In genomic region chr1:150366416-150367296, GRCh38 we compare ENCODE assay signal across 8 cellular contexts. TPM values are rescaled to one million over a fixed set of nuclear protein-coding genes. Genes with fewer than 3 reads are reported as not detected.
DNase-seq lines count a peak whose midpoint lies in the region; ATAC-seq, FAIRE-seq and TF ChIP-seq lines count a peak whose summit lies in the region.

No MANE protein-coding gene starts in this region.

- H3K27me3 Mint-ChIP-seq in CD4-positive, CD25-positive, alpha-beta regulatory T cell, result peaks cover 5% of the 10 kb centered on the region
- no peaks in the 10 kb centered on the region for H3K27me3 Mint-ChIP-seq in memory B cell

- H2AFZ ChIP-seq in K562 (ENCODE audit: low read depth, low read length), result no peak overlapping the region

- peak overlapping the region in 1 of 2 experiments; percentile 97; a peak in 3 of 4 replicates for H3K9ac ChIP-seq in K562 (ENCODE audit: insufficient read depth in 1 of 2, low read depth in 2 of 2, low read length in 2 of 2)

- peak; percentile 29 for FAIRE-seq in K562 (lab: Jason Lieb, UNC)

- 8% methylated on average over 12 of the region's 12 CpGs for WGBS in K562 (ENCODE audit: insufficient coverage, low coverage, missing lambda C conversion rate)
- WGBS in aorta, 2 donors, result 8 to 10% methylated on average over 12 of the region's 12 CpGs

- H3K27ac ChIP-seq in CD4-positive, CD25-positive, alpha-beta regulatory T cell (ENCODE audit: insufficient read depth, low read length, poor library complexity, severe bottlenecking), result peak overlapping the region; percentile 97
- H3K27ac ChIP-seq in K562 (ENCODE audit: extremely low read depth, low read depth, low read length) (peak overlapping the region; percentile 99), aorta (ENCODE audit: low read depth in 1 of 2, low read length in 2 of 2) (peak overlapping the region in 1 of 2 donors; percentile 23)

- peak in 1 of 3 donors; percentile 29 for DNase-seq in CD4-positive, CD25-positive, alpha-beta regulatory T cell
- DNase-seq in KBM-7 (peak; percentile 21), K562 (ENCODE audit: extremely low read depth in 1 of 4, low spot score in 3 of 4) (peak in 1 of 4 experiments; percentile 37), memory B cell (ENCODE audit: low spot score in 2 of 2) (no peak), aorta (no peak), GM19238 (ENCODE audit: insufficient read length, low spot score) (no peak), NCI-H510A treated with DMSO at 0.1 percent for 48 hours (lab: John Stamatoyannopoulos, UW) (no peak)

- peaks cover 10 to 67% (median 46%) of the 10 kb centered on the region in 4 donors for H3K4me1 Mint-ChIP-seq in CD4-positive, CD25-positive, alpha-beta regulatory T cell
- peaks cover 20% of the 10 kb centered on the region for H3K4me1 Mint-ChIP-seq in memory B cell

- no peaks in the 10 kb centered on the region for H3K9me3 ChIP-seq in CD4-positive, CD25-positive, alpha-beta regulatory T cell (ENCODE audit: control insufficient read depth in 2 of 2, low read length in 2 of 2)
- H3K9me3 ChIP-seq in K562 (replicated peaks; ENCODE audit: control insufficient read depth, insufficient read depth, low read depth, low read length) (no peaks in the 10 kb centered on the region), aorta (ENCODE audit: control insufficient read depth, low read length) (no peaks in the 10 kb centered on the region)

- CTCF ChIA-PET in K562 (lab: Yijun Ruan, JAX; ENCODE audit: low intra/inter-chr PET ratio), result no interaction called here

- POLR2A ChIA-PET in K562 (lab: Yijun Ruan, JAX), result interaction anchor here (4.0 kb wide), 1 partner anchor 16 kb away, joined by 18 read pairs; no protein-coding TSS in a partner anchor

- TF ChIP-seq POLR2A in K562 (conservative IDR thresholded peaks at IDR 0.05), result no peak

- BruUV-seq in K562 (replicated peaks; lab: Mats Ljungman, UMichigan), result no TSS peak

- H4K20me1 ChIP-seq in K562 (replicated peaks; ENCODE audit: control insufficient read depth, insufficient read depth, low read length), result no peaks in the 10 kb centered on the region

- peak overlapping the region; percentile 93 to 100 (median 99) for H3K4me3 Mint-ChIP-seq in CD4-positive, CD25-positive, alpha-beta regulatory T cell
- peak overlapping the region; percentile 96 for H3K4me3 Mint-ChIP-seq in memory B cell

- TF ChIP-seq EP300 in K562 (IDR thresholded peaks at IDR 0.05; ENCODE audit: low read length), result no peak

- peak overlapping the region; percentile 100 for H3K4me3 ChIP-seq in CD4-positive, CD25-positive, alpha-beta regulatory T cell (ENCODE audit: low read depth, low read length)
- H3K4me3 ChIP-seq in K562 (peak overlapping the region; percentile 69), aorta (ENCODE audit: low read length in 2 of 2) (peak overlapping the region; percentile 99 to 100)

- peak overlapping the region; percentile 100 for H3K27ac Mint-ChIP-seq in CD4-positive, CD25-positive, alpha-beta regulatory T cell
- peak overlapping the region; percentile 98 for H3K27ac Mint-ChIP-seq in memory B cell

- H3K9me3 Mint-ChIP-seq in CD4-positive, CD25-positive, alpha-beta regulatory T cell, result peaks cover 0 to 5% (median 0%) of the 10 kb centered on the region in 7 donors
- no peaks in the 10 kb centered on the region for H3K9me3 Mint-ChIP-seq in memory B cell

- intact Hi-C loops in K562 (cut with micrococcal nuclease), result loop anchor here (10.0 kb wide), 1 partner anchor 178 kb away; the partner anchor contains the start of gene ADAMTSL4
- intact Hi-C loops in aorta (cut with DNase I), result no loop called here

- no peaks in the 10 kb centered on the region for H3K9me1 ChIP-seq in K562 (ENCODE audit: control insufficient read depth, insufficient read depth, low read length)

- in situ Hi-C loops in KBM-7 (cut with MboI; ENCODE audit: low pct_unique_long_range_greater_than_20kb, low sequenced_read_pairs), result no loop called here
- in situ Hi-C loops in K562 (cut with MboI), result no loop called here

- peaks cover 72% of the 10 kb centered on the region for H3K79me2 ChIP-seq in K562 (ENCODE audit: control insufficient read depth, insufficient read depth, low read length)

- peaks cover 3% of the 10 kb centered on the region for H3K36me3 ChIP-seq in CD4-positive, CD25-positive, alpha-beta regulatory T cell (ENCODE audit: control insufficient read depth, insufficient read depth, low read length)
- H3K36me3 ChIP-seq in K562 (ENCODE audit: control insufficient read depth, insufficient read depth, low read length), result peaks cover 11% of the 10 kb centered on the region; the same call in 2 of the 3 replicates
- H3K36me3 ChIP-seq in aorta (ENCODE audit: control insufficient read depth in 1 of 2, insufficient read depth in 2 of 2, low read length in 1 of 2), result no peaks in the 10 kb centered on the region

- H3K36me3 Mint-ChIP-seq in CD4-positive, CD25-positive, alpha-beta regulatory T cell, result peaks cover 11% of the 10 kb centered on the region
- peaks cover 8% of the 10 kb centered on the region for H3K36me3 Mint-ChIP-seq in memory B cell

- no peak for TF ChIP-seq CTCF in K562 (IDR thresholded peaks at IDR 0.05 in 2 of 3, conservative IDR thresholded peaks at IDR 0.05 in 1 of 3; ENCODE audit: insufficient read depth in 2 of 3, low read depth in 1 of 3, low read length in 3 of 3)

- ATAC-seq in CD4-positive, CD25-positive, alpha-beta regulatory T cell (ENCODE audit: low read depth in 2 of 2), result no peak
- ATAC-seq in K562 (peak; percentile 11; the same call in 1 of the 3 replicates), memory B cell (ENCODE audit: low read depth) (no peak), aorta (ENCODE audit: low FRiP score) (no peak), HG02571 (IDR thresholded peaks at IDR 0.05; ENCODE audit: unreplicated experiment) (no peak)

- H3K4me1 ChIP-seq in CD4-positive, CD25-positive, alpha-beta regulatory T cell (ENCODE audit: control insufficient read depth, insufficient read depth, low read length, poor library complexity, severe bottlenecking), result peaks cover 48% of the 10 kb centered on the region
- peaks cover 8 to 13% of the 10 kb centered on the region in 2 experiments for H3K4me1 ChIP-seq in K562 (replicated peaks in 1 of 2; ENCODE audit: control insufficient read depth in 2 of 2, insufficient read depth in 2 of 2, low read length in 2 of 2)
- H3K4me1 ChIP-seq in aorta (ENCODE audit: control insufficient read depth in 1 of 2, insufficient read depth in 2 of 2, low read length in 2 of 2), result no peaks in the 10 kb centered on the region

- no peaks in the 10 kb centered on the region for H3K27me3 ChIP-seq in CD4-positive, CD25-positive, alpha-beta regulatory T cell (ENCODE audit: control insufficient read depth, insufficient read depth, low read length)
- no peaks in the 10 kb centered on the region for H3K27me3 ChIP-seq in K562 (ENCODE audit: control insufficient read depth in 2 of 2, insufficient read depth in 2 of 2, low read length in 2 of 2)
- no peaks in the 10 kb centered on the region for H3K27me3 ChIP-seq in aorta (ENCODE audit: control insufficient read depth in 1 of 2, insufficient read depth in 2 of 2, low read length in 1 of 2)

- TF ChIP-seq RAD21 in K562 (CRISPR knock-in tag; conservative IDR thresholded peaks at IDR 0.05 in 1 of 2, IDR thresholded peaks at IDR 0.05 in 1 of 2), result no peak

- H3K4me2 ChIP-seq in K562 (ENCODE audit: insufficient read depth, low read length), result peak overlapping the region; percentile 96

RNA-seq across cellular contexts. Expression of gene RPRD2, which starts 2.7 kb away (rescaled TPM):
- total RNA-seq in CD4-positive, CD25-positive, alpha-beta regulatory T cell, result 51.3 TPM
- 10 to 100 TPM; 24.0 to 34.0 (median 32.5) TPM for polyA plus RNA-seq in CD4-positive, CD25-positive, alpha-beta regulatory T cell
- total RNA-seq in K562 (2011; cell fraction: chromatin; rRNA removed; ENCODE audit: low replicate concordance), result 21.2 and 49.5 TPM in 2 replicates
- total RNA-seq in K562 (2011; cell fraction: nucleolus; rRNA removed), result 12.0 and 13.0 TPM in 2 replicates
- 21.8 and 22.7 TPM in 2 replicates for total RNA-seq in K562 (2011; cell fraction: nucleoplasm; rRNA removed)
- total RNA-seq in K562 (2014; rRNA removed) (4.4 and 5.2 TPM in 2 replicates), K562 (2014; rRNA removed; fragmentation: Illumina TruSeq; extraction: Trizol) (7.7 and 8.9 TPM in 2 replicates), K562 (2015; rRNA removed; fragmentation: Illumina TruSeq; extraction: Trizol) (8.6 and 8.7 TPM in 2 replicates), K562 (2021) (19.8 and 21.6 TPM in 2 replicates), aorta (10 to 100 TPM; 27.2 to 30.9 TPM)
- polyA plus RNA-seq in K562 (2011; rRNA removed) (6.1 and 11.4 TPM in 2 replicates), K562 (2014; fragmentation: Illumina TruSeq; extraction: Trizol) (18.3 and 21.3 TPM in 2 replicates), K562 (2014; fragmentation: Nextera tagmentation; extraction: Ambion mirVana) (1 to 10 TPM; 1.5 to 4.4 TPM), K562 (2014; rRNA removed) (6.7 and 7.9 TPM in 2 replicates), aorta (10 to 100 TPM in 1 of 2 donors, 1 to 10 TPM in 1; 4.5 to 11.0 TPM)
- polyA plus RNA-seq in K562 (2011; cell fraction: cytosol; rRNA removed), result 5.5 and 7.2 TPM in 2 replicates
- 11.6 and 12.5 TPM in 2 replicates for polyA plus RNA-seq in K562 (2011; cell fraction: nucleus; rRNA removed)
- 11.7 and 12.8 TPM in 2 replicates for polyA plus RNA-seq in K562 (2012)
- 9.5 and 14.1 TPM in 2 replicates for polyA minus RNA-seq in K562 (2011; rRNA and poly(A)+ RNA removed)
- 10.0 and 10.3 TPM in 2 replicates for polyA minus RNA-seq in K562 (2011; cell fraction: cytosol; rRNA and poly(A)+ RNA removed)
- polyA minus RNA-seq in K562 (2011; cell fraction: nucleus; rRNA and poly(A)+ RNA removed), result 9.8 and 18.9 TPM in 2 replicates

RNA-seq across cellular contexts. Expression of gene PRPF3, which starts 45.3 kb away (rescaled TPM):
- total RNA-seq in CD4-positive, CD25-positive, alpha-beta regulatory T cell, result 106 TPM
- polyA plus RNA-seq in CD4-positive, CD25-positive, alpha-beta regulatory T cell, result 10 to 100 TPM; 13.4 to 19.7 (median 17.0) TPM
- total RNA-seq in K562 (2011; cell fraction: chromatin; rRNA removed; ENCODE audit: low replicate concordance), result 124 and 171 TPM in 2 replicates
- total RNA-seq in K562 (2011; cell fraction: nucleolus; rRNA removed), result 54.7 and 55.1 TPM in 2 replicates
- total RNA-seq in K562 (2011; cell fraction: nucleoplasm; rRNA removed), result 103 and 135 TPM in 2 replicates
- total RNA-seq in K562 (2014; rRNA removed) (50.5 and 57.9 TPM in 2 replicates), K562 (2014; rRNA removed; fragmentation: Illumina TruSeq; extraction: Trizol) (73.4 and 81.5 TPM in 2 replicates), K562 (2015; rRNA removed; fragmentation: Illumina TruSeq; extraction: Trizol) (80.0 and 84.4 TPM in 2 replicates), K562 (2021) (48.1 and 51.1 TPM in 2 replicates), aorta (10 to 100 TPM; 52.2 to 83.3 TPM)
- polyA plus RNA-seq in K562 (2011; rRNA removed) (38.1 and 41.7 TPM in 2 replicates), K562 (2014; fragmentation: Illumina TruSeq; extraction: Trizol) (62.0 and 67.2 TPM in 2 replicates), K562 (2014; fragmentation: Nextera tagmentation; extraction: Ambion mirVana) (10 to 100 TPM; 26.4 to 70.9 TPM), K562 (2014; rRNA removed) (53.6 and 54.1 TPM in 2 replicates), aorta (10 to 100 TPM; 19.3 to 79.0 TPM)
- 15.6 and 20.7 TPM in 2 replicates for polyA plus RNA-seq in K562 (2011; cell fraction: cytosol; rRNA removed)
- 63.2 and 70.6 TPM in 2 replicates for polyA plus RNA-seq in K562 (2011; cell fraction: nucleus; rRNA removed)
- polyA plus RNA-seq in K562 (2012), result 41.5 and 45.4 TPM in 2 replicates
- 70.3 TPM in 2 replicates for polyA minus RNA-seq in K562 (2011; rRNA and poly(A)+ RNA removed)
- polyA minus RNA-seq in K562 (2011; cell fraction: cytosol; rRNA and poly(A)+ RNA removed), result 17.8 and 22.5 TPM in 2 replicates
- 32.4 and 51.1 TPM in 2 replicates for polyA minus RNA-seq in K562 (2011; cell fraction: nucleus; rRNA and poly(A)+ RNA removed)
